ENCODE assay signal across 25 cellular contexts in genomic region chr2:200354823-200355751, GRCh38. TPM values are rescaled to one million over a fixed set of nuclear protein-coding genes. Genes with fewer than 3 reads are reported as not detected.
DNase-seq lines count a peak whose midpoint lies in the region; ATAC-seq, FAIRE-seq and TF ChIP-seq lines count a peak whose summit lies in the region.
"Had no signal": no experiment of that assay in that cellular context is flagged by ENCODE, and none has a peak within 500 bp of the region (broad histone marks: within the 10 kb centered on the region; RNA-seq: fewer than 3 reads in every experiment).

No MANE protein-coding gene starts in this region.

- TF ChIP-seq CTCF in Panc1 (IDR thresholded peaks at IDR 0.05): no peak
- no peak for TF ChIP-seq CTCF in progenitor cell of endocrine pancreas (IDR thresholded peaks at IDR 0.05; ENCODE audit: unreplicated experiment)
- TF ChIP-seq CTCF in ascending aorta (IDR thresholded peaks at IDR 0.05): no peak

- H3K4me3 ChIP-seq in HUES6 (ENCODE audit: low read depth, low read length) (no peak overlapping the region), Panc1 (ENCODE audit: low read depth in 2 of 2, low read length in 2 of 2) (no peak overlapping the region), ascending aorta (no peak overlapping the region)
- H3K4me3 ChIP-seq: lower lobe of right lung had no signal

- H3K9me3 ChIP-seq in HUES6 (ENCODE audit: control insufficient read depth, insufficient read depth, low read depth, low read length) (no peaks in the 10 kb centered on the region), Panc1 (ENCODE audit: control insufficient read depth, insufficient read depth, low read depth, low read length) (no peaks in the 10 kb centered on the region), ascending aorta (no peaks in the 10 kb centered on the region)
- H3K9me3 ChIP-seq: lower lobe of right lung had no signal

- BruUV-seq in Panc1 (replicated peaks; lab: Mats Ljungman, UMichigan): no TSS peak

- peak overlapping the region; percentile 99 for H3K27ac Mint-ChIP-seq in progenitor cell of endocrine pancreas
- H3K27ac Mint-ChIP-seq: activated naive CD8-positive, alpha-beta T cell; activated T-cell treated with anti-CD3 and anti-CD28 coated beads, Interleukin-2, amount 50 U/mL, for 72 hours; dendritic cell treated with granulocyte-macrophage colony-stimulating factor and Interleukin-4, amounts not matched to agents 40 ng/mL and 50 ng/mL, for 4 days; immature natural killer cell; naive thymus-derived CD8-positive, alpha-beta T cell had no signal

- H3K36me3 Mint-ChIP-seq in progenitor cell of endocrine pancreas (ENCODE audit: insufficient read depth): peaks cover 3% of the 10 kb centered on the region
- H3K36me3 Mint-ChIP-seq: immature natural killer cell; naive thymus-derived CD8-positive, alpha-beta T cell had no signal

- peaks cover 79% of the 10 kb centered on the region for H3K4me1 Mint-ChIP-seq in progenitor cell of endocrine pancreas (ENCODE audit: low read depth)
- H3K4me1 Mint-ChIP-seq: immature natural killer cell; naive thymus-derived CD8-positive, alpha-beta T cell had no signal

- no peak for DNase-seq in Panc1 (ENCODE audit: low read depth, low spot score)
- DNase-seq in fibroblast of gingiva (ENCODE audit: low read depth): peak; percentile 67
- DNase-seq in progenitor cell of endocrine pancreas (ENCODE audit: low spot score, unreplicated experiment): no peak
- no peak for DNase-seq in urothelium cell line (ENCODE audit: low spot score)
- DNase-seq in NCI-H1105 treated with DMSO at 0.1 percent for 48 hours (lab: John Stamatoyannopoulos, UW): no peak
- no peak for DNase-seq in ascending aorta (ENCODE audit: low spot score in 2 of 2)
- DNase-seq: activated CD4-positive, CD25-positive, alpha-beta regulatory T cell; activated T-cell treated with anti-CD3 and anti-CD28 coated beads, Interleukin-2, amount 50 U/mL, for 72 hours; brain microvascular endothelial cell; erythroblast; GF-D8; glutamatergic neuron; immature natural killer cell; lower lobe of right lung; naive thymus-derived CD8-positive, alpha-beta T cell; NCI-H1436 treated with DMSO at 0.1 percent for 48 hours; NCI-H446 treated with DMSO at 0.1 percent for 48 hours; posterior cingulate gyrus; SHP77 treated with DMSO at 0.1 percent for 48 hours; small intestine; stimulated activated CD4-positive, alpha-beta T cell treated with anti-CD3 and anti-CD28 coated beads, Interleukin-4, amount 100 ng/mL, for 4 hours had no signal

- no peaks in the 10 kb centered on the region for H3K9me3 Mint-ChIP-seq in progenitor cell of endocrine pancreas (ENCODE audit: low read depth)
- H3K9me3 Mint-ChIP-seq: activated T-cell treated with anti-CD3 and anti-CD28 coated beads, Interleukin-2, amount 50 U/mL, for 72 hours; dendritic cell treated with granulocyte-macrophage colony-stimulating factor and Interleukin-4, amounts not matched to agents 40 ng/mL and 50 ng/mL, for 4 days; immature natural killer cell; naive thymus-derived CD8-positive, alpha-beta T cell had no signal

- intact Hi-C loops in Panc1 (cut with micrococcal nuclease; ENCODE audit: unreplicated experiment) (no loop called here), ascending aorta (cut with DNase I) (no loop called here)

- ATAC-seq in Panc1: no peak
- ATAC-seq: activated T-cell treated with anti-CD3 and anti-CD28 coated beads, Interleukin-2, amount 50 U/mL, for 72 hours; lower lobe of right lung; naive thymus-derived CD8-positive, alpha-beta T cell had no signal

- no peak overlapping the region for H3K9ac ChIP-seq in HUES6 (ENCODE audit: low read length)

- H3K4me3 Mint-ChIP-seq in progenitor cell of endocrine pancreas (ENCODE audit: low read depth): no peak overlapping the region
- H3K4me3 Mint-ChIP-seq: activated naive CD8-positive, alpha-beta T cell; activated T-cell treated with anti-CD3 and anti-CD28 coated beads, Interleukin-2, amount 50 U/mL, for 72 hours; dendritic cell treated with granulocyte-macrophage colony-stimulating factor and Interleukin-4, amounts not matched to agents 40 ng/mL and 50 ng/mL, for 4 days; immature natural killer cell; naive thymus-derived CD8-positive, alpha-beta T cell had no signal

- H3K27me3 ChIP-seq in HUES6 (ENCODE audit: control insufficient read depth, insufficient read depth, low read length) (no peaks in the 10 kb centered on the region), Panc1 (ENCODE audit: control insufficient read depth, insufficient read depth, low read length) (no peaks in the 10 kb centered on the region), ascending aorta (no peaks in the 10 kb centered on the region)
- H3K27me3 ChIP-seq: brain microvascular endothelial cell had no signal

- H3K36me3 ChIP-seq in HUES6 (ENCODE audit: control insufficient read depth, insufficient read depth, low read length): no peaks in the 10 kb centered on the region
- no peaks in the 10 kb centered on the region; the same call in 1 of the 2 replicates for H3K36me3 ChIP-seq in Panc1 (ENCODE audit: control insufficient read depth, insufficient read depth, low read length)
- no peaks in the 10 kb centered on the region for H3K36me3 ChIP-seq in ascending aorta
- H3K36me3 ChIP-seq: brain microvascular endothelial cell, lower lobe of right lung had no signal

- POLR2A ChIA-PET in Panc1 (lab: Charles Lee): no interaction called here

- peaks cover 70% of the 10 kb centered on the region for H3K4me1 ChIP-seq in HUES6 (ENCODE audit: control insufficient read depth, insufficient read depth, low read length)
- H3K4me1 ChIP-seq in Panc1 (ENCODE audit: control insufficient read depth, insufficient read depth, low read length): peaks cover 63% of the 10 kb centered on the region
- H3K4me1 ChIP-seq in ascending aorta: peaks cover 6 to 37% of the 10 kb centered on the region in 2 donors

- H3K27me3 Mint-ChIP-seq in progenitor cell of endocrine pancreas: no peaks in the 10 kb centered on the region
- H3K27me3 Mint-ChIP-seq: activated naive CD8-positive, alpha-beta T cell; dendritic cell treated with granulocyte-macrophage colony-stimulating factor and Interleukin-4, amounts not matched to agents 40 ng/mL and 50 ng/mL, for 4 days had no signal

- H3K27ac ChIP-seq in HUES6 (ENCODE audit: low read depth, low read length) (peak overlapping the region; percentile 22), Panc1 (ENCODE audit: low read length) (peak overlapping the region; percentile 70), ascending aorta (no peak overlapping the region)
- H3K27ac ChIP-seq: brain microvascular endothelial cell, lower lobe of right lung had no signal

- in situ Hi-C loops in Panc1 (cut with HindIII; ENCODE audit: low pct_unique_long_range_greater_than_20kb, low sequenced_read_pairs): no loop called here

- FAIRE-seq in urothelium cell line (lab: Jason Lieb, UNC): no peak
- FAIRE-seq: D721Med, small intestine had no signal

- CTCF ChIA-PET in Panc1 (lab: Charles Lee): no interaction called here

RNA-seq across cellular contexts. Expression of gene SPATS2L, which starts 48.6 kb away (rescaled TPM):
- 282 TPM for total RNA-seq in Panc1 (2021; ENCODE audit: unreplicated experiment)
- 189 TPM for polyA plus RNA-seq in Panc1 (2012; ENCODE audit: insufficient read length)
- 110 and 121 TPM in 2 replicates for total RNA-seq in progenitor cell of endocrine pancreas
- total RNA-seq in ascending aorta: 36.6 TPM

Comparison
In these comparisons a context has a peak if more than half of its experiments do, and no peak if none do; other contexts are left out.
1. H3K27ac ChIP-seq: peak in HUES6 (single experiment) and Panc1 (single experiment); none in ascending aorta (0 of 2).